Comparison of ENCODE assay signal across 1 cellular context in genomic region chr6:104625536-104625935, GRCh38.
TF ChIP-seq lines count a peak whose summit lies in the region.

No MANE protein-coding gene starts in this region.

TF ChIP-seq in HCT116, 20 proteins besides CTCF, POLR2A, EP300 and RAD21 (continued from another document):
- no peak for TF ChIP-seq EZH2phosphoT487 (IDR thresholded peaks at IDR 0.05; ENCODE audit: borderline replicate concordance)
- TF ChIP-seq ZNF274 (IDR thresholded peaks at IDR 0.05; ENCODE audit: low read depth, low read length) = no peak
- TF ChIP-seq REST (IDR thresholded peaks at IDR 0.05; ENCODE audit: low read depth) = no peak
- no peak for TF ChIP-seq MAX (IDR thresholded peaks at IDR 0.05)
TF ChIP-seq in HCT116: peak in this region for 0.
